Comparison of ENCODE assay signal across 10 cellular contexts in genomic region chr13:31896427-31896826, GRCh38.
DNase-seq lines count a peak whose midpoint lies in the region; ATAC-seq, FAIRE-seq and TF ChIP-seq lines count a peak whose summit lies in the region.
"Had no signal": no experiment of that assay in that cellular context is flagged by ENCODE, and none has a peak within 500 bp of the region (broad histone marks: within the 10 kb centered on the region; RNA-seq: fewer than 3 reads in every experiment).

No MANE protein-coding gene starts in this region.

- H3K36me3 ChIP-seq in thoracic aorta: no peaks in the 10 kb centered on the region

- H3K4me1 ChIP-seq in thoracic aorta (ENCODE audit: control insufficient read depth in 1 of 2, low read depth in 2 of 2): peaks cover 36 to 37% of the 10 kb centered on the region in 2 donors

- DNase-seq in NCI-H2171 treated with DMSO at 0.1 percent for 48 hours (lab: John Stamatoyannopoulos, UW) (peak; percentile 17), NCI-H2171 (lab: John Stamatoyannopoulos, UW) (no peak), thoracic aorta (ENCODE audit: low spot score) (no peak), SKM-1 (lab: John Stamatoyannopoulos, UW; ENCODE audit: unreplicated experiment) (no peak), natural killer cell (no peak)
- DNase-seq: AML-193, KBM-7 had no signal

- H3K4me3 ChIP-seq in thoracic aorta: no peak overlapping the region

- peak; percentile 54 for FAIRE-seq in endometrium (lab: Jason Lieb, UNC)

- no peak overlapping the region for H3K4me3 Mint-ChIP-seq in natural killer cell

- no peaks in the 10 kb centered on the region for H3K27me3 ChIP-seq in thoracic aorta (replicated peaks; ENCODE audit: insufficient read depth)

- H3K9me3 Mint-ChIP-seq in natural killer cell: no peaks in the 10 kb centered on the region

- no peaks in the 10 kb centered on the region for H3K9me3 ChIP-seq in thoracic aorta

- H3K27ac Mint-ChIP-seq in natural killer cell: peak overlapping the region in 1 of 2 donors; percentile 41

- peak; percentile 45 for ATAC-seq in HG03439 (IDR thresholded peaks at IDR 0.05; ENCODE audit: unreplicated experiment)
- peak; percentile 32 for ATAC-seq in thoracic aorta (ENCODE audit: insufficient number of reproducible peaks, low FRiP score, low read depth)
- no peak for ATAC-seq in GM21381 (IDR thresholded peaks at IDR 0.05; ENCODE audit: unreplicated experiment)
- no peak for ATAC-seq in natural killer cell

- TF ChIP-seq CTCF in thoracic aorta (IDR thresholded peaks at IDR 0.05) (no peak), natural killer cell (IDR thresholded peaks at IDR 0.05) (no peak)

- intact Hi-C loops in natural killer cell (cut with micrococcal nuclease): no loop called here

- H3K4me1 Mint-ChIP-seq in natural killer cell: peaks cover 33 to 44% of the 10 kb centered on the region in 2 donors

- H3K36me3 Mint-ChIP-seq in natural killer cell: no peaks in the 10 kb centered on the region

- no peaks in the 10 kb centered on the region for H3K27me3 Mint-ChIP-seq in natural killer cell (ENCODE audit: low read depth in 2 of 2)

- peak overlapping the region; percentile 50 to 63 for H3K27ac ChIP-seq in thoracic aorta

Comparison
In these comparisons a context has a peak if more than half of its experiments do, and no peak if none do; other contexts are left out.
1. ATAC-seq: peak in HG03439 (single experiment) and thoracic aorta (single experiment); none in GM21381 (single experiment) and natural killer cell (0 of 3).